Comparison of ENCODE assay signal across 20 cellular contexts in the genomic region with DNA sequence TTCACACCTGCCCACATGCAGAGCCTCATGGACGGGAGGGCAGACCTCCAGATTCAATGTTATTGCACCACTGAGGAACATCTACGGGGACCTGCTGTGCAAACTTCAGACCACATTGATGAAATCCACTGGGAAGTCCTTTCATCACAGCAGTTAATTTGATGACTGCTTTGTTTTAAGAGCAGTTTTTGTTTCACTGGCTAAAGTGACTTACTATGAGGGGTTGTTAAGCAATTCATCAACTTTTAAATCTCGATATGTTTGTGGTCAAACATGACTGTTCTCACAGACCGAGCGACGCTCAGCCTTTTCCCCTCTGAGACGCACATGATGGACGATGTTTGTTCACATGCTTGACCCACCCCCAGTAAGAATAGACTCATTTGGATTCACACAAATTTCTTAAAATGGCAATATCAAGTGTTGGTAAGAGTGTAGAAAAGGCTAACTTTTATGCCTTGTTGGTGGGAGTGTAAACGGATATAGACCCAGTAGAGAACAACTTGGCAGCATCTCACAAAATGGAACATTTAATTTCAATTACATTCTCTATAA.
"Had no signal": no experiment of that assay in that cellular context is flagged by ENCODE, and none has a peak within 500 bp of the region (broad histone marks: within the 10 kb centered on the region; RNA-seq: fewer than 3 reads in every experiment).

No MANE protein-coding gene starts in this region.

- H3K36me3 Mint-ChIP-seq: activated naive CD4-positive, alpha-beta T cell treated with anti-CD3 and anti-CD28 coated beads, Interleukin-2, amount 10 ng/mL, durations not matched to agents 7 days and 5 days; brain had no signal

- H3K4me2 ChIP-seq: smooth muscle cell had no signal

- H3K9me3 ChIP-seq: colonic mucosa, gastrocnemius medialis, psoas muscle, stomach had no signal

- H3K27me3 Mint-ChIP-seq: activated naive CD8-positive, alpha-beta T cell treated with anti-CD3 and anti-CD28 coated beads, Interleukin-2, amount 50 U/mL, for 24 hours had no signal

- H3K27me3 ChIP-seq: colonic mucosa had no signal

- H3K27ac Mint-ChIP-seq: activated CD4-positive, alpha-beta T cell treated with anti-CD3 and anti-CD28 coated beads, Interleukin-2, amount 10 ng/mL, durations not matched to agents 24 days and 14 days; activated naive CD4-positive, alpha-beta T cell treated with anti-CD3 and anti-CD28 coated beads, Interleukin-2, amount 10 ng/mL, durations not matched to agents 7 days and 5 days; activated naive CD8-positive, alpha-beta T cell treated with anti-CD3 and anti-CD28 coated beads, Interleukin-2, amount 50 U/mL, for 24 hours; brain had no signal

- H3K4me1 Mint-ChIP-seq: activated CD4-positive, alpha-beta T cell treated with anti-CD3 and anti-CD28 coated beads, Interleukin-2, amount 10 ng/mL, durations not matched to agents 24 days and 14 days; activated naive CD4-positive, alpha-beta T cell treated with anti-CD3 and anti-CD28 coated beads, Interleukin-2, amount 10 ng/mL, durations not matched to agents 7 days and 5 days; activated naive CD8-positive, alpha-beta T cell treated with anti-CD3 and anti-CD28 coated beads, Interleukin-2, amount 50 U/mL, for 24 hours had no signal

- H3K4me3 Mint-ChIP-seq: activated CD4-positive, alpha-beta T cell treated with anti-CD3 and anti-CD28 coated beads, Interleukin-2, amount 10 ng/mL, durations not matched to agents 24 days and 14 days; activated naive CD4-positive, alpha-beta T cell treated with anti-CD3 and anti-CD28 coated beads, Interleukin-2, amount 10 ng/mL, durations not matched to agents 7 days and 5 days; activated naive CD8-positive, alpha-beta T cell treated with anti-CD3 and anti-CD28 coated beads, Interleukin-2, amount 50 U/mL, for 24 hours; activated T-cell treated with anti-CD3 and anti-CD28 coated beads, Interleukin-2, amount 50 U/mL, for 4 hours; brain; neural crest cell had no signal

- H3K27ac ChIP-seq: colonic mucosa, gastrocnemius medialis, psoas muscle, stomach had no signal

- H3K36me3 ChIP-seq: colonic mucosa, gastrocnemius medialis, stomach had no signal

- ATAC-seq: activated naive CD8-positive, alpha-beta T cell treated with anti-CD3 and anti-CD28 coated beads, Interleukin-2, amount 50 U/mL, for 24 hours; activated T-cell treated with anti-CD3 and anti-CD28 coated beads, Interleukin-2, amount 50 U/mL, for 4 hours; gastrocnemius medialis; left lobe of liver; psoas muscle; right cardiac atrium had no signal

- H3K4me3 ChIP-seq: colonic mucosa, gastrocnemius medialis, psoas muscle, smooth muscle cell, stomach had no signal

- H3K4me1 ChIP-seq: gastrocnemius medialis, psoas muscle had no signal

- DNase-seq: activated CD4-positive, alpha-beta T cell treated with anti-CD3 and anti-CD28 coated beads, Interleukin-2, amount 10 ng/mL, durations not matched to agents 24 days and 14 days; activated CD8-positive, alpha-beta memory T cell treated with anti-CD3 and anti-CD28 coated beads, Interleukin-2, amount 50 U/mL, for 4 hours; activated effector memory CD4-positive, alpha-beta T cell treated with Interleukin-2 at 50 U/mL for 16 hours; activated naive CD4-positive, alpha-beta T cell treated with anti-CD3 and anti-CD28 coated beads, Interleukin-2, amount 10 ng/mL, durations not matched to agents 7 days and 5 days; activated naive CD8-positive, alpha-beta T cell treated with anti-CD3 and anti-CD28 coated beads, Interleukin-2, amount 50 U/mL, for 24 hours; activated T-cell treated with anti-CD3 and anti-CD28 coated beads, Interleukin-2, amount 50 U/mL, for 4 hours; anterior cingulate cortex; central memory CD4-positive, alpha-beta T cell; colonic mucosa; gastrocnemius medialis; head of caudate nucleus; psoas muscle; right cardiac atrium; stimulated activated CD4-positive, alpha-beta T cell treated with anti-CD3 and anti-CD28 coated beads, Interleukin-4, amount 100 ng/mL, for 1 hour; T1000 had no signal

- H3K9me3 Mint-ChIP-seq: activated CD4-positive, alpha-beta T cell treated with anti-CD3 and anti-CD28 coated beads, Interleukin-2, amount 10 ng/mL, durations not matched to agents 24 days and 14 days; activated naive CD4-positive, alpha-beta T cell treated with anti-CD3 and anti-CD28 coated beads, Interleukin-2, amount 10 ng/mL, durations not matched to agents 7 days and 5 days; activated naive CD8-positive, alpha-beta T cell treated with anti-CD3 and anti-CD28 coated beads, Interleukin-2, amount 50 U/mL, for 24 hours; activated T-cell treated with anti-CD3 and anti-CD28 coated beads, Interleukin-2, amount 50 U/mL, for 4 hours; brain; neural crest cell had no signal
